In the genomic region with DNA sequence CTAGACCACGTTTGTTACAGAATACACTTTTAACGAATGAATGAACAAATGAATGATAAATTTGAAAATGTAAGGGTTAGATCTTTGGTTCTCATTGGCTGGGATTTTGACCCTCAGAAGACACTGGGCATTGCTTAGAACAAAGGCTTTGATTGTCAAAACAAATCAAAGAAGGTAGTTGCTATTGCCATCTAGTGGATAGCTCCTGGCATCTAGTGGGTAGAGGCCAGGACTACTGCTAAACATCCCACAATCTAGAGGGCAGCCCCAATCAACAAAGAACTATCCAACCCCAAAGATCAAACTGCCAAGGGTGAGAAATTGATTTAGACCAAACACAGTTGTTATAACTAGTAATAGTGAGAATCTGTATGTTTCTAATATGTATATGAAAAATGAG, we compare ENCODE assay signal across 9 cellular contexts.
DNase-seq lines count a peak whose midpoint lies in the region; ATAC-seq and TF ChIP-seq lines count a peak whose summit lies in the region.
"Had no signal": no experiment of that assay in that cellular context is flagged by ENCODE, and none has a peak within 500 bp of the region (broad histone marks: within the 10 kb centered on the region; RNA-seq: fewer than 3 reads in every experiment).

No MANE protein-coding gene starts in this region.

- POLR2A ChIA-PET in activated CD4-positive, alpha-beta T cell treated with anti-CD3 and anti-CD28 coated beads for 36 hours (lab: Charles Lee), result no interaction called here

- no peaks in the 10 kb centered on the region for H3K4me1 Mint-ChIP-seq in activated CD4-positive, alpha-beta T cell treated with anti-CD3 and anti-CD28 coated beads for 36 hours

- no peak for TF ChIP-seq CTCF in left lung (IDR thresholded peaks at IDR 0.05)
- no peak for TF ChIP-seq CTCF in gastrocnemius medialis (IDR thresholded peaks at IDR 0.05 in 4 of 5, conservative IDR thresholded peaks at IDR 0.05 in 1 of 5)

- no peaks in the 10 kb centered on the region for H3K36me3 Mint-ChIP-seq in activated CD4-positive, alpha-beta T cell treated with anti-CD3 and anti-CD28 coated beads for 36 hours (ENCODE audit: low read depth)

- peak; percentile 78 for ATAC-seq in HG02943 (IDR thresholded peaks at IDR 0.05; ENCODE audit: low read depth, unreplicated experiment)
- peak; percentile 33 for ATAC-seq in left lung
- ATAC-seq in activated CD4-positive, alpha-beta T cell treated with anti-CD3 and anti-CD28 coated beads for 36 hours, result no peak
- no peak for ATAC-seq in gastrocnemius medialis

- H3K27me3 ChIP-seq in NT2/D1 (ENCODE audit: insufficient read depth, insufficient read length) (no peaks in the 10 kb centered on the region), left lung (no peaks in the 10 kb centered on the region), gastrocnemius medialis (no peaks in the 10 kb centered on the region)
- H3K27me3 ChIP-seq: BLaER1 treated with 17β-estradiol and CSF1 and Interleukin-3, amounts not matched to agents 10 nM and 100 nM had no signal

- DNase-seq in SIG-M5 treated with dmso at 0.1 percent for 504 hours (lab: John Stamatoyannopoulos, UW; ENCODE audit: unreplicated experiment), result peak; percentile 2
- no peak for DNase-seq in SIG-M5 (lab: John Stamatoyannopoulos, UW)
- DNase-seq in NT2/D1 (ENCODE audit: low read depth, low spot score), result peak; percentile 36
- DNase-seq in left lung, result no peak
- DNase-seq in DMS79 (lab: John Stamatoyannopoulos, UW), result no peak
- no peak for DNase-seq in activated CD4-positive, alpha-beta T cell treated with anti-CD3 and anti-CD28 coated beads for 36 hours
- no peak for DNase-seq in gastrocnemius medialis

- H3K9me3 ChIP-seq in NT2/D1 (ENCODE audit: insufficient read depth, low read length), result no peaks in the 10 kb centered on the region
- no peaks in the 10 kb centered on the region for H3K9me3 ChIP-seq in left lung
- H3K9me3 ChIP-seq in gastrocnemius medialis, result no peaks in the 10 kb centered on the region
- H3K9me3 ChIP-seq: BLaER1 treated with 17β-estradiol and CSF1 and Interleukin-3, amounts not matched to agents 10 nM and 100 nM had no signal

- H3K4me1 ChIP-seq in NT2/D1 (ENCODE audit: insufficient read depth, insufficient read length) (no peaks in the 10 kb centered on the region), left lung (no peaks in the 10 kb centered on the region), gastrocnemius medialis (no peaks in the 10 kb centered on the region)
- H3K4me1 ChIP-seq: BLaER1 treated with 17β-estradiol and CSF1 and Interleukin-3, amounts not matched to agents 10 nM and 100 nM had no signal

- no peaks in the 10 kb centered on the region for H3K9me3 Mint-ChIP-seq in activated CD4-positive, alpha-beta T cell treated with anti-CD3 and anti-CD28 coated beads for 36 hours (ENCODE audit: low read depth)

- TF ChIP-seq POLR2A in gastrocnemius medialis (IDR thresholded peaks at IDR 0.05), result no peak

- H3K4me3 ChIP-seq in NT2/D1 (ENCODE audit: insufficient read length, low read depth), result no peak overlapping the region
- H3K4me3 ChIP-seq in left lung, result no peak overlapping the region
- no peak overlapping the region for H3K4me3 ChIP-seq in gastrocnemius medialis
- H3K4me3 ChIP-seq: BLaER1 treated with 17β-estradiol and CSF1 and Interleukin-3, amounts not matched to agents 10 nM and 100 nM had no signal

- H3K27ac Mint-ChIP-seq in activated CD4-positive, alpha-beta T cell treated with anti-CD3 and anti-CD28 coated beads for 36 hours, result no peak overlapping the region

- H3K4me3 Mint-ChIP-seq in activated CD4-positive, alpha-beta T cell treated with anti-CD3 and anti-CD28 coated beads for 36 hours, result no peak overlapping the region

- no peak overlapping the region for H3K27ac ChIP-seq in left lung
- H3K27ac ChIP-seq in gastrocnemius medialis, result no peak overlapping the region
- H3K27ac ChIP-seq: BLaER1 treated with 17β-estradiol and CSF1 and Interleukin-3, amounts not matched to agents 10 nM and 100 nM had no signal

- H3K36me3 ChIP-seq in NT2/D1 (ENCODE audit: insufficient read depth, insufficient read length, low read length) (no peaks in the 10 kb centered on the region), left lung (no peaks in the 10 kb centered on the region), gastrocnemius medialis (no peaks in the 10 kb centered on the region)
- H3K36me3 ChIP-seq: BLaER1 treated with 17β-estradiol and CSF1 and Interleukin-3, amounts not matched to agents 10 nM and 100 nM had no signal

- no peaks in the 10 kb centered on the region for H3K27me3 Mint-ChIP-seq in activated CD4-positive, alpha-beta T cell treated with anti-CD3 and anti-CD28 coated beads for 36 hours

- in situ Hi-C loops in gastrocnemius medialis (cut with MboI; ENCODE audit: low sequenced_read_pairs in 4 of 4), result no loop called here

- no peak overlapping the region for H3K9ac ChIP-seq in NT2/D1 (ENCODE audit: insufficient read length, low read depth)
- H3K9ac ChIP-seq: BLaER1 treated with 17β-estradiol and CSF1 and Interleukin-3, amounts not matched to agents 10 nM and 100 nM had no signal

- CTCF ChIA-PET in activated CD4-positive, alpha-beta T cell treated with anti-CD3 and anti-CD28 coated beads for 36 hours (lab: Charles Lee), result no interaction called here

- intact Hi-C loops in left lung (cut with DNase I), result no loop called here
- intact Hi-C loops in activated CD4-positive, alpha-beta T cell treated with anti-CD3 and anti-CD28 coated beads for 36 hours (cut with DNase I, micrococcal nuclease), result no loop called here
- intact Hi-C loops in gastrocnemius medialis (cut with DNase I; ENCODE audit: low total_unique reads), result no loop called here

Comparison
In these comparisons a context has a peak if more than half of its experiments do, and no peak if none do; other contexts are left out.
1. DNase-seq: peak in SIG-M5 treated with dmso at 0.1 percent for 504 hours (single experiment) and NT2/D1 (single experiment); none in SIG-M5 (single experiment), left lung (0 of 2), DMS79 (single experiment), activated CD4-positive, alpha-beta T cell treated with anti-CD3 and anti-CD28 coated beads for 36 hours (single experiment) and gastrocnemius medialis (0 of 2).
2. ATAC-seq: peak in HG02943 (single experiment) and left lung (single experiment); none in activated CD4-positive, alpha-beta T cell treated with anti-CD3 and anti-CD28 coated beads for 36 hours (single experiment) and gastrocnemius medialis (0 of 2).